Comparison of ENCODE assay signal across 8 cellular contexts in the genomic region with DNA sequence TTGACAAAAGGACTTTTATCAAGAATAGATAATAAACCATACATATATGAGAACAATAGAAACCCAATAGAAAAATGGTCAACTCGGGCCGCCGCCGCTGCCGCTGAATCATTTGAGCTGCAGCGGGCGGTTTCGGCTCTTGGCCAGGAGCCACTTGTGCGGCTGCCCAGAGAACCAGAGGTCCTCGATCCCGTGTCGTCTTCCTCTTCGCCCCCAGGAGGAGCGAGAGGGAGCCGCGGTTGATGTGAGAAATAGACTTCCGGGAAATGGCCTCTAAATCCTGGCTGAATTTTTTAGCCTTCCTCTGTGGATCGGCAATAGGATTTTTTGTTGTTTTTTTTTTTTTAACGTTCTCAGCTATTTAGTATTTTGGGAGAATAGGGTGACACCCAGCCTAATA. TPM values are rescaled to one million over a fixed set of nuclear protein-coding genes. Genes with fewer than 3 reads are reported as not detected.
DNase-seq lines count a peak whose midpoint lies in the region; ATAC-seq and TF ChIP-seq lines count a peak whose summit lies in the region.

No MANE protein-coding gene starts in this region.

- no peak overlapping the region for H3K4me3 Mint-ChIP-seq in activated CD8-positive, alpha-beta memory T cell treated with anti-CD3 and anti-CD28 coated beads, Interleukin-2, amount 10 ng/mL, durations not matched to agents 7 days and 5 days

- peak; percentile 60 for ATAC-seq in activated CD8-positive, alpha-beta memory T cell treated with anti-CD3 and anti-CD28 coated beads, Interleukin-2, amount 10 ng/mL, durations not matched to agents 7 days and 5 days
- no peak for ATAC-seq in GM18511 (IDR thresholded peaks at IDR 0.05; ENCODE audit: unreplicated experiment)

- peak; percentile 54 for DNase-seq in activated CD8-positive, alpha-beta memory T cell treated with anti-CD3 and anti-CD28 coated beads, Interleukin-2, amount 10 ng/mL, durations not matched to agents 7 days and 5 days
- no peak for DNase-seq in activated CD8-positive, alpha-beta memory T cell treated with anti-CD3 and anti-CD28 coated beads for 24 hours
- DNase-seq in HuH-7 (ENCODE audit: low spot score) (peak; percentile 32), SJSA1 (ENCODE audit: low read depth in 1 of 2, low spot score in 2 of 2) (peak; percentile 51 to 68), choroid plexus epithelial cell (ENCODE audit: low read depth) (peak; percentile 83), kidney epithelial cell (ENCODE audit: low read depth) (peak; percentile 19), smooth muscle cell of the brain vasculature (ENCODE audit: low read depth, low spot score) (peak; percentile 37)

- TF ChIP-seq CTCF in choroid plexus epithelial cell (conservative IDR thresholded peaks at IDR 0.05; ENCODE audit: low read depth, low read length) = peak; percentile 30
- TF ChIP-seq CTCF in kidney epithelial cell (IDR thresholded peaks at IDR 0.05; ENCODE audit: insufficient read depth, low read length, poor library complexity, severe bottlenecking) = peak; percentile 9

- peaks cover 13% of the 10 kb centered on the region for H3K4me1 Mint-ChIP-seq in activated CD8-positive, alpha-beta memory T cell treated with anti-CD3 and anti-CD28 coated beads, Interleukin-2, amount 10 ng/mL, durations not matched to agents 7 days and 5 days

- H3K36me3 Mint-ChIP-seq in activated CD8-positive, alpha-beta memory T cell treated with anti-CD3 and anti-CD28 coated beads, Interleukin-2, amount 10 ng/mL, durations not matched to agents 7 days and 5 days = no peaks in the 10 kb centered on the region

- H3K9me3 ChIP-seq in SJSA1 (replicated peaks) = no peaks in the 10 kb centered on the region

- H3K27ac Mint-ChIP-seq in activated CD8-positive, alpha-beta memory T cell treated with anti-CD3 and anti-CD28 coated beads, Interleukin-2, amount 10 ng/mL, durations not matched to agents 7 days and 5 days = no peak overlapping the region

- H3K9me3 Mint-ChIP-seq in activated CD8-positive, alpha-beta memory T cell treated with anti-CD3 and anti-CD28 coated beads, Interleukin-2, amount 10 ng/mL, durations not matched to agents 7 days and 5 days (ENCODE audit: low read depth) = no peaks in the 10 kb centered on the region

- peaks cover 34% of the 10 kb centered on the region for H3K27me3 Mint-ChIP-seq in activated CD8-positive, alpha-beta memory T cell treated with anti-CD3 and anti-CD28 coated beads, Interleukin-2, amount 10 ng/mL, durations not matched to agents 7 days and 5 days

- no peaks in the 10 kb centered on the region for H3K36me3 ChIP-seq in SJSA1
- H3K36me3 ChIP-seq in kidney epithelial cell (ENCODE audit: control insufficient read depth, insufficient read depth, low read length) = no peaks in the 10 kb centered on the region

- H3K27ac ChIP-seq in SJSA1 = no peak overlapping the region

- CTCF ChIA-PET in activated CD8-positive, alpha-beta memory T cell treated with anti-CD3 and anti-CD28 coated beads, Interleukin-2, amount 10 ng/mL, durations not matched to agents 7 days and 5 days (lab: Charles Lee) = interaction anchor here (0.6 to 2.1 kb wide), 6 partner anchors 9 to 286 kb away, joined by 3 to 9 read pairs (median 4); no protein-coding TSS in a partner anchor

- H3K4me1 ChIP-seq in SJSA1 (replicated peaks) = 0 out of 2 replicates have a peak, but pooled peaks cover 4% of the 10 kb centered on the region

- H3K4me3 ChIP-seq in SJSA1 (no peak overlapping the region), choroid plexus epithelial cell (ENCODE audit: low read depth, low read length) (peak overlapping the region; percentile 23), kidney epithelial cell (ENCODE audit: low read depth, low read length) (no peak overlapping the region)

- H3K27me3 ChIP-seq in SJSA1 (replicated peaks) = peaks cover 15% of the 10 kb centered on the region
- H3K27me3 ChIP-seq in kidney epithelial cell (ENCODE audit: control insufficient read depth, insufficient read depth, low read length) = no peaks in the 10 kb centered on the region

RNA-seq across cellular contexts. Expression of a gene that starts 44.8 kb away (rescaled TPM):
- 100 to 1,000 TPM; 103 to 113 TPM for total RNA-seq in activated CD8-positive, alpha-beta memory T cell treated with anti-CD3 and anti-CD28 coated beads, Interleukin-2, amount 10 ng/mL, durations not matched to agents 7 days and 5 days
- 24.4 and 35.7 TPM in 2 replicates for total RNA-seq in SJSA1 (2014; rRNA removed; shearing (Covaris generic))
- 34.6 and 35.6 TPM in 2 replicates for total RNA-seq in kidney epithelial cell
